ENCODE assay signal across 1 cellular context in the genomic region with DNA sequence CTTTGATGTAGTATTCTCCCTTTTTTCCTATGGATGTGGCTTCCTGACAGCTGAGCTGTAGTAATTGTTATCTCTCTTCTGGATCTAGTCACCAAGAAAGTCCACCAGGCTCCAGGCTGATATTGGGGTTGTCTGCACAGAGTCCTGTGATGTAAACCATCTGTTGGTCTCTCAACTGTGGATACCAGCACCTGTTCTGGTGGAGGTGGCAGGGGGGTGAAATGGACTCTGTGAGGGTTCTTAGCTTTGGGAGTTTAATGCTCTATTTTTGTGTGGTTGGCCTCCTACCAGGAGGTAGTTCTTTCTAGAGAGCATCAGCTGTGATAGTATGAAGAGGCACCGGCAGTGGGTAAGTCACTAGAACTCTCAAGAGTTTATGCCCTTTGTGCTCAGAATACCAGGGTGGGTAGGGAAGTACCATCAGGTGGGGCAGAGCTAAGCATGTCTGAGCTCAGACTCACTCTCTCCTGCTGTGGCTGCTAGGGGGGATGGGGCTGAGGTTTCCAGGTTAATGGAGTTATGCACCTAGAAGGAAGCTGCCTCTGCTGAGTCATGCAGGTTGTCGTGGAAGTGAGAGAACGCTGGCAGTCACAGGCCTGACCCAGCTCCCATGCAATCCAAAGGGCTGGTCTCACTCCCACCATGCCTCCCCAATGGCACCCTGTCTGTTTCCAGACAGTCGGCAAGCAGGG.
TF ChIP-seq lines count a peak whose summit lies in the region.

No MANE protein-coding gene starts in this region.

TF ChIP-seq in K562, 482 proteins besides CTCF, POLR2A, EP300 and RAD21:
- TF ChIP-seq, protein P1, sequence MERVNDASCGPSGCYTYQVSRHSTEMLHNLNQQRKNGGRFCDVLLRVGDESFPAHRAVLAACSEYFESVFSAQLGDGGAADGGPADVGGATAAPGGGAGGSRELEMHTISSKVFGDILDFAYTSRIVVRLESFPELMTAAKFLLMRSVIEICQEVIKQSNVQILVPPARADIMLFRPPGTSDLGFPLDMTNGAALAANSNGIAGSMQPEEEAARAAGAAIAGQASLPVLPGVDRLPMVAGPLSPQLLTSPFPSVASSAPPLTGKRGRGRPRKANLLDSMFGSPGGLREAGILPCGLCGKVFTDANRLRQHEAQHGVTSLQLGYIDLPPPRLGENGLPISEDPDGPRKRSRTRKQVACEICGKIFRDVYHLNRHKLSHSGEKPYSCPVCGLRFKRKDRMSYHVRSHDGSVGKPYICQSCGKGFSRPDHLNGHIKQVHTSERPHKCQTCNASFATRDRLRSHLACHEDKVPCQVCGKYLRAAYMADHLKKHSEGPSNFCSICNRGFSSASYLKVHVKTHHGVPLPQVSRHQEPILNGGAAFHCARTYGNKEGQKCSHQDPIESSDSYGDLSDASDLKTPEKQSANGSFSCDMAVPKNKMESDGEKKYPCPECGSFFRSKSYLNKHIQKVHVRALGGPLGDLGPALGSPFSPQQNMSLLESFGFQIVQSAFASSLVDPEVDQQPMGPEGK (CRISPR knock-in tag; IDR thresholded peaks at IDR 0.05; ENCODE audit: borderline replicate concordance), result no peak
- TF ChIP-seq KLF6 (CRISPR knock-in tag; IDR thresholded peaks at IDR 0.05; ENCODE audit: borderline replicate concordance) (no peak), ZNF121 (CRISPR knock-in tag; conservative IDR thresholded peaks at IDR 0.05) (no peak), ZNF431 (CRISPR knock-in tag; IDR thresholded peaks at IDR 0.05) (no peak), SIN3B (IDR thresholded peaks at IDR 0.05; ENCODE audit: low read depth) (no peak), NELFE (IDR thresholded peaks at IDR 0.05; ENCODE audit: insufficient read depth, insufficient read length) (no peak), IFI16 (CRISPR knock-in tag; IDR thresholded peaks at IDR 0.05) (no peak), RB1 (IDR thresholded peaks at IDR 0.05; ENCODE audit: low read depth) (no peak), MBD2 (IDR thresholded peaks at IDR 0.05; ENCODE audit: borderline replicate concordance, low read depth) (no peak), XRCC3 (IDR thresholded peaks at IDR 0.05) (no peak), VEZF1 (CRISPR knock-in tag; IDR thresholded peaks at IDR 0.05) (no peak), MAFG (tag; conservative IDR thresholded peaks at IDR 0.05) (peak; percentile 61), ZNF354B (CRISPR knock-in tag; IDR thresholded peaks at IDR 0.05) (no peak), MAFF (IDR thresholded peaks at IDR 0.05; ENCODE audit: low read length) (peak; percentile 15; the same call in 1 of the 2 replicates), ZNF316 (IDR thresholded peaks at IDR 0.05) (peak; percentile 51), ZNF311 (CRISPR knock-in tag; IDR thresholded peaks at IDR 0.05) (no peak), E2F4 (CRISPR knock-in tag; IDR thresholded peaks at IDR 0.05; ENCODE audit: low read depth) (no peak), NFE2 (IDR thresholded peaks at IDR 0.05; ENCODE audit: low read depth) (peak; percentile 79), ARHGAP35 (IDR thresholded peaks at IDR 0.05; ENCODE audit: partially characterized antibody) (no peak), PML (IDR thresholded peaks at IDR 0.05; ENCODE audit: low read length) (no peak), C11orf30 (IDR thresholded peaks at IDR 0.05; ENCODE audit: low read depth) (peak; percentile 65), HBP1 (CRISPR knock-in tag; IDR thresholded peaks at IDR 0.05) (no peak), HOXB6 (CRISPR knock-in tag; IDR thresholded peaks at IDR 0.05; ENCODE audit: borderline replicate concordance) (no peak), LEF1 (IDR thresholded peaks at IDR 0.05) (no peak)
- TF ChIP-seq, protein P2, sequence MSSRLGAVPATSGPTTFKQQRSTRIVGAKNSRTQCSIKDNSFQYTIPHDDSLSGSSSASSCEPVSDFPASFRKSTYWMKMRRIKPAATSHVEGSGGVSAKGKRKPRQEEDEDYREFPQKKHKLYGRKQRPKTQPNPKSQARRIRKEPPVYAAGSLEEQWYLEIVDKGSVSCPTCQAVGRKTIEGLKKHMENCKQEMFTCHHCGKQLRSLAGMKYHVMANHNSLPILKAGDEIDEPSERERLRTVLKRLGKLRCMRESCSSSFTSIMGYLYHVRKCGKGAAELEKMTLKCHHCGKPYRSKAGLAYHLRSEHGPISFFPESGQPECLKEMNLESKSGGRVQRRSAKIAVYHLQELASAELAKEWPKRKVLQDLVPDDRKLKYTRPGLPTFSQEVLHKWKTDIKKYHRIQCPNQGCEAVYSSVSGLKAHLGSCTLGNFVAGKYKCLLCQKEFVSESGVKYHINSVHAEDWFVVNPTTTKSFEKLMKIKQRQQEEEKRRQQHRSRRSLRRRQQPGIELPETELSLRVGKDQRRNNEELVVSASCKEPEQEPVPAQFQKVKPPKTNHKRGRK (tag; IDR thresholded peaks at IDR 0.05), result no peak
- TF ChIP-seq, protein P3, sequence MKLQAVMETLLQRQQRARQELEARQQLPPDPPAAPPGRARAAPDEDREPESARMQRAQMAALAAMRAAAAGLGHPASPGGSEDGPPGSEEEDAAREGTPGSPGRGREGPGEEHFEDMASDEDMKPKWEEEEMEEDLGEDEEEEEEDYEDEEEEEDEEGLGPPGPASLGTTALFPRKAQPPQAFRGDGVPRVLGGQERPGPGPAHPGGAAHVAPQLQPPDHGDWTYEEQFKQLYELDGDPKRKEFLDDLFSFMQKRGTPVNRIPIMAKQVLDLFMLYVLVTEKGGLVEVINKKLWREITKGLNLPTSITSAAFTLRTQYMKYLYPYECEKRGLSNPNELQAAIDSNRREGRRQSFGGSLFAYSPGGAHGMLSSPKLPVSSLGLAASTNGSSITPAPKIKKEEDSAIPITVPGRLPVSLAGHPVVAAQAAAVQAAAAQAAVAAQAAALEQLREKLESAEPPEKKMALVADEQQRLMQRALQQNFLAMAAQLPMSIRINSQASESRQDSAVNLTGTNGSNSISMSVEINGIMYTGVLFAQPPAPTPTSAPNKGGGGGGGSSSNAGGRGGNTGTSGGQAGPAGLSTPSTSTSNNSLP (IDR thresholded peaks at IDR 0.05; ENCODE audit: borderline replicate concordance, low read depth, low read length), result no peak
- TF ChIP-seq, protein P4, sequence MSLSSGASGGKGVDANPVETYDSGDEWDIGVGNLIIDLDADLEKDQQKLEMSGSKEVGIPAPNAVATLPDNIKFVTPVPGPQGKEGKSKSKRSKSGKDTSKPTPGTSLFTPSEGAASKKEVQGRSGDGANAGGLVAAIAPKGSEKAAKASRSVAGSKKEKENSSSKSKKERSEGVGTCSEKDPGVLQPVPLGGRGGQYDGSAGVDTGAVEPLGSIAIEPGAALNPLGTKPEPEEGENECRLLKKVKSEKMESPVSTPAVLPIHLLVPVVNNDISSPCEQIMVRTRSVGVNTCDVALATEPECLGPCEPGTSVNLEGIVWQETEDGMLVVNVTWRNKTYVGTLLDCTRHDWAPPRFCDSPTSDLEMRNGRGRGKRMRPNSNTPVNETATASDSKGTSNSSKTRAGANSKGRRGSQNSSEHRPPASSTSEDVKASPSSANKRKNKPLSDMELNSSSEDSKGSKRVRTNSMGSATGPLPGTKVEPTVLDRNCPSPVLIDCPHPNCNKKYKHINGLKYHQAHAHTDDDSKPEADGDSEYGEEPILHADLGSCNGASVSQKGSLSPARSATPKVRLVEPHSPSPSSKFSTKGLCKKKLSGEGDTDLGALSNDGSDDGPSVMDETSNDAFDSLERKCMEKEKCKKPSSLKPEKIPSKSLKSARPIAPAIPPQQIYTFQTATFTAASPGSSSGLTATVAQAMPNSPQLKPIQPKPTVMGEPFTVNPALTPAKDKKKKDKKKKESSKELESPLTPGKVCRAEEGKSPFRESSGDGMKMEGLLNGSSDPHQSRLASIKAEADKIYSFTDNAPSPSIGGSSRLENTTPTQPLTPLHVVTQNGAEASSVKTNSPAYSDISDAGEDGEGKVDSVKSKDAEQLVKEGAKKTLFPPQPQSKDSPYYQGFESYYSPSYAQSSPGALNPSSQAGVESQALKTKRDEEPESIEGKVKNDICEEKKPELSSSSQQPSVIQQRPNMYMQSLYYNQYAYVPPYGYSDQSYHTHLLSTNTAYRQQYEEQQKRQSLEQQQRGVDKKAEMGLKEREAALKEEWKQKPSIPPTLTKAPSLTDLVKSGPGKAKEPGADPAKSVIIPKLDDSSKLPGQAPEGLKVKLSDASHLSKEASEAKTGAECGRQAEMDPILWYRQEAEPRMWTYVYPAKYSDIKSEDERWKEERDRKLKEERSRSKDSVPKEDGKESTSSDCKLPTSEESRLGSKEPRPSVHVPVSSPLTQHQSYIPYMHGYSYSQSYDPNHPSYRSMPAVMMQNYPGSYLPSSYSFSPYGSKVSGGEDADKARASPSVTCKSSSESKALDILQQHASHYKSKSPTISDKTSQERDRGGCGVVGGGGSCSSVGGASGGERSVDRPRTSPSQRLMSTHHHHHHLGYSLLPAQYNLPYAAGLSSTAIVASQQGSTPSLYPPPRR (CRISPR knock-in tag; IDR thresholded peaks at IDR 0.05; ENCODE audit: borderline replicate concordance), result no peak
TF ChIP-seq in K562: peak in this region for 5.
